In genomic region chr3:141045008-141045641, GRCh38 we compare ENCODE assay signal across 19 cellular contexts. TPM values are rescaled to one million over a fixed set of nuclear protein-coding genes. Genes with fewer than 3 reads are reported as not detected.
DNase-seq lines count a peak whose midpoint lies in the region; ATAC-seq, FAIRE-seq and TF ChIP-seq lines count a peak whose summit lies in the region.
"Had no signal": no experiment of that assay in that cellular context is flagged by ENCODE, and none has a peak within 500 bp of the region (broad histone marks: within the 10 kb centered on the region; RNA-seq: fewer than 3 reads in every experiment).

No MANE protein-coding gene starts in this region.

- H3K4me3 ChIP-seq in OCI-LY3 (ENCODE audit: low read length): no peak overlapping the region
- no peak overlapping the region for H3K4me3 ChIP-seq in CD4-positive, alpha-beta memory T cell (ENCODE audit: low read length in 2 of 2)
- H3K4me3 ChIP-seq: SJSA1 had no signal

- DNase-seq in GM10266 (ENCODE audit: extremely low spot score): peak; percentile 51
- DNase-seq in GM18507 (ENCODE audit: extremely low spot score, insufficient read length, low read depth): no peak
- no peak for DNase-seq in HCEC 1CT
- no peak for DNase-seq in CD4-positive, alpha-beta memory T cell
- DNase-seq in NCI-H146 treated with DMSO at 0.1 percent for 48 hours (lab: John Stamatoyannopoulos, UW; ENCODE audit: unreplicated experiment): no peak
- DNase-seq in NCI-H2081 treated with DMSO at 0.1 percent for 48 hours (lab: John Stamatoyannopoulos, UW): no peak
- DNase-seq: COR-L47, GOT3, NCI-H1105 treated with DMSO at 0.1 percent for 48 hours, NCI-H187 treated with DMSO at 0.1 percent for 48 hours, NCI-H510A, NCI-H774, PC-3, T-helper 2 cell had no signal

- CTCF ChIA-PET in CD4-positive, alpha-beta memory T cell (lab: Charles Lee; ENCODE audit: partially characterized antibody): no interaction called here

- peaks cover 13% of the 10 kb centered on the region for H3K4me1 ChIP-seq in OCI-LY3 (ENCODE audit: low read length)
- H3K4me1 ChIP-seq in CD4-positive, alpha-beta memory T cell (ENCODE audit: insufficient read depth, low read length): no peaks in the 10 kb centered on the region
- H3K4me1 ChIP-seq: SJSA1 had no signal

- FAIRE-seq in GM18507 (lab: Jason Lieb, UNC): peak; percentile 51

- H2AFZ ChIP-seq in OCI-LY3 (ENCODE audit: low read depth, low read length): no peak overlapping the region

- H3K27ac ChIP-seq in OCI-LY3 (ENCODE audit: low read length): no peak overlapping the region
- no peak overlapping the region for H3K27ac ChIP-seq in CD4-positive, alpha-beta memory T cell (ENCODE audit: low read depth, low read length)
- H3K27ac ChIP-seq: C4-2B, RWPE1, SJSA1 had no signal

- peak; percentile 55 for ATAC-seq in GM21529 (IDR thresholded peaks at IDR 0.05; ENCODE audit: unreplicated experiment)
- ATAC-seq: PC-3 had no signal

- H3K4me1 Mint-ChIP-seq in CD4-positive, alpha-beta memory T cell: peaks cover 0 to 5% (median 1%) of the 10 kb centered on the region in 4 donors

- H4K20me1 ChIP-seq in OCI-LY3 (ENCODE audit: insufficient read depth, low read length): no peaks in the 10 kb centered on the region

- H3K27me3 ChIP-seq in OCI-LY3 (ENCODE audit: low read depth, low read length): peaks cover 28% of the 10 kb centered on the region
- no peaks in the 10 kb centered on the region for H3K27me3 ChIP-seq in CD4-positive, alpha-beta memory T cell (ENCODE audit: insufficient read depth, low read length)

- no peak overlapping the region for H3K4me3 Mint-ChIP-seq in CD4-positive, alpha-beta memory T cell

- peaks cover 18 to 28% of the 10 kb centered on the region in 2 donors for H3K27me3 Mint-ChIP-seq in CD4-positive, alpha-beta memory T cell

- POLR2A ChIA-PET in CD4-positive, alpha-beta memory T cell (lab: Charles Lee; ENCODE audit: partially characterized antibody): no interaction called here

- H3K4me2 ChIP-seq in OCI-LY3 (ENCODE audit: low read length): peak overlapping the region; percentile 6; the same call in 1 of the 2 replicates

- H3K79me2 ChIP-seq in OCI-LY3 (ENCODE audit: low read length): no peaks in the 10 kb centered on the region

- TF ChIP-seq CTCF in GM10266 (IDR thresholded peaks at IDR 0.05; ENCODE audit: control insufficient read depth, insufficient read depth, low read depth, missing control alignments) (no peak), OCI-LY3 (IDR thresholded peaks at IDR 0.05; ENCODE audit: low read depth, low read length) (no peak)

- peaks cover 0 to 2% (median 0%) of the 10 kb centered on the region in 8 donors for H3K9me3 Mint-ChIP-seq in CD4-positive, alpha-beta memory T cell

- H3K36me3 Mint-ChIP-seq in CD4-positive, alpha-beta memory T cell: no peaks in the 10 kb centered on the region

- H3K9me3 ChIP-seq in OCI-LY3 (ENCODE audit: insufficient read depth, low read length): no peaks in the 10 kb centered on the region
- H3K9me3 ChIP-seq in CD4-positive, alpha-beta memory T cell (ENCODE audit: control insufficient read depth in 1 of 2, low read length in 2 of 2): no peaks in the 10 kb centered on the region
- H3K9me3 ChIP-seq: SJSA1 had no signal

- H3K27ac Mint-ChIP-seq in CD4-positive, alpha-beta memory T cell: no peak overlapping the region

- H3K9ac ChIP-seq in OCI-LY3 (ENCODE audit: low read length): no peak overlapping the region

- no peaks in the 10 kb centered on the region for H3K36me3 ChIP-seq in OCI-LY3 (replicated peaks; ENCODE audit: low read depth, low read length)
- no peaks in the 10 kb centered on the region for H3K36me3 ChIP-seq in CD4-positive, alpha-beta memory T cell (ENCODE audit: insufficient read depth, low read length)
- H3K36me3 ChIP-seq: SJSA1 had no signal

- intact Hi-C loops in CD4-positive, alpha-beta memory T cell (cut with micrococcal nuclease): no loop called here

RNA-seq across cellular contexts. Expression of gene SPSB4, which starts 6.0 kb away (rescaled TPM):
- total RNA-seq in CD4-positive, alpha-beta memory T cell: not detected
- not detected for polyA plus RNA-seq in CD4-positive, alpha-beta memory T cell
- total RNA-seq: PC-3 had no signal
